ENCODE assay signal across 1 cellular context in genomic region chr11:76787911-76788596, GRCh38.
TF ChIP-seq lines count a peak whose summit lies in the region.

No MANE protein-coding gene starts in this region.

TF ChIP-seq in K562, 482 proteins besides CTCF, POLR2A, EP300 and RAD21 (continued from another document and continues in another):
- TF ChIP-seq ZNF518B (CRISPR knock-in tag; IDR thresholded peaks at IDR 0.05) (no peak), U2AF1 (optimal IDR thresholded peaks at IDR 0.05; ENCODE audit: low read depth, low read length) (no peak), NR0B1 (IDR thresholded peaks at IDR 0.05; ENCODE audit: partially characterized antibody) (no peak), SMAD3 (CRISPR knock-in tag; conservative IDR thresholded peaks at IDR 0.05) (no peak), KAT7 (CRISPR knock-in tag; IDR thresholded peaks at IDR 0.05; ENCODE audit: borderline replicate concordance) (no peak), RBM22 (IDR thresholded peaks at IDR 0.05; ENCODE audit: low read depth, low read length, poor library complexity, severe bottlenecking) (no peak), CHD2 (IDR thresholded peaks at IDR 0.05; ENCODE audit: low read depth, low read length) (no peak), MCM3 (IDR thresholded peaks at IDR 0.05) (no peak), KDM1A (IDR thresholded peaks at IDR 0.05) (peak; percentile 74 to 85; a peak in 3 of 4 replicates), SMARCC2 (IDR thresholded peaks at IDR 0.05; ENCODE audit: low read depth) (0 out of 2 replicates have a peak, but pooled peaks have one; percentile 29), ZNF830 (CRISPR knock-in tag; IDR thresholded peaks at IDR 0.05) (no peak), SMC3 (conservative IDR thresholded peaks at IDR 0.05; ENCODE audit: insufficient read depth, low read depth, low read length) (no peak), SNRNP70 (optimal IDR thresholded peaks at IDR 0.05; ENCODE audit: low read depth, low read length) (no peak), ZNF77 (CRISPR knock-in tag; IDR thresholded peaks at IDR 0.05) (no peak), TBP (optimal IDR thresholded peaks at IDR 0.05; ENCODE audit: low read depth, low read length) (peak; percentile 23), BHLHE40 (IDR thresholded peaks at IDR 0.05; ENCODE audit: low read length) (peak; percentile 7; the same call in 1 of the 2 replicates), NCOA4 (IDR thresholded peaks at IDR 0.05; ENCODE audit: partially characterized antibody) (no peak), ESRRA (IDR thresholded peaks at IDR 0.05; ENCODE audit: borderline replicate concordance, low read depth) (0 out of 2 replicates have a peak, but pooled peaks have one; percentile 7), TRIM28 (IDR thresholded peaks at IDR 0.05) (peak; percentile 78; the same call in 1 of the 2 replicates), ZMIZ1 (IDR thresholded peaks at IDR 0.05; ENCODE audit: low read depth in 2 of 2, low read length in 2 of 2) (no peak), GTF3C2 (IDR thresholded peaks at IDR 0.05; ENCODE audit: borderline replicate concordance, extremely low read depth, insufficient read length) (no peak), KAT8 (IDR thresholded peaks at IDR 0.05; ENCODE audit: low read depth) (no peak), SETDB1 (IDR thresholded peaks at IDR 0.05; ENCODE audit: low read length) (no peak), EHMT2 (IDR thresholded peaks at IDR 0.05) (no peak), ZNF592 (IDR thresholded peaks at IDR 0.05) (peak; percentile 33; the same call in 1 of the 2 replicates), NRF1 (conservative IDR thresholded peaks at IDR 0.05 in 1 of 2, IDR thresholded peaks at IDR 0.05 in 1 of 2) (no peak), SREBF2 (CRISPR knock-in tag; IDR thresholded peaks at IDR 0.05) (no peak), ERF (CRISPR knock-in tag; IDR thresholded peaks at IDR 0.05) (no peak), CAMTA2 (CRISPR knock-in tag; conservative IDR thresholded peaks at IDR 0.05) (no peak), POU5F1 (IDR thresholded peaks at IDR 0.05; ENCODE audit: borderline replicate concordance, low read depth, low read length, partially characterized antibody) (no peak)
- TF ChIP-seq, protein P1, sequence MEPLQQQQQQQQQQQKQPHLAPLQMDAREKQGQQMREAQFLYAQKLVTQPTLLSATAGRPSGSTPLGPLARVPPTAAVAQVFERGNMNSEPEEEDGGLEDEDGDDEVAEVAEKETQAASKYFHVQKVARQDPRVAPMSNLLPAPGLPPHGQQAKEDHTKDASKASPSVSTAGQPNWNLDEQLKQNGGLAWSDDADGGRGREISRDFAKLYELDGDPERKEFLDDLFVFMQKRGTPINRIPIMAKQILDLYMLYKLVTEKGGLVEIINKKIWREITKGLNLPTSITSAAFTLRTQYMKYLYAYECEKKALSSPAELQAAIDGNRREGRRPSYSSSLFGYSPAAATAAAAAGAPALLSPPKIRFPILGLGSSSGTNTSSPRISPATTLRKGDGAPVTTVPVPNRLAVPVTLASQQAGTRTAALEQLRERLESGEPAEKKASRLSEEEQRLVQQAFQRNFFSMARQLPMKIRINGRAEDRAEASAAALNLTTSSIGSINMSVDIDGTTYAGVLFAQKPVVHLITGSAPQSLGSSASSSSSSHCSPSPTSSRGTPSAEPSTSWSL (CRISPR knock-in tag; IDR thresholded peaks at IDR 0.05; ENCODE audit: borderline replicate concordance), result no peak
- TF ChIP-seq, protein P2, sequence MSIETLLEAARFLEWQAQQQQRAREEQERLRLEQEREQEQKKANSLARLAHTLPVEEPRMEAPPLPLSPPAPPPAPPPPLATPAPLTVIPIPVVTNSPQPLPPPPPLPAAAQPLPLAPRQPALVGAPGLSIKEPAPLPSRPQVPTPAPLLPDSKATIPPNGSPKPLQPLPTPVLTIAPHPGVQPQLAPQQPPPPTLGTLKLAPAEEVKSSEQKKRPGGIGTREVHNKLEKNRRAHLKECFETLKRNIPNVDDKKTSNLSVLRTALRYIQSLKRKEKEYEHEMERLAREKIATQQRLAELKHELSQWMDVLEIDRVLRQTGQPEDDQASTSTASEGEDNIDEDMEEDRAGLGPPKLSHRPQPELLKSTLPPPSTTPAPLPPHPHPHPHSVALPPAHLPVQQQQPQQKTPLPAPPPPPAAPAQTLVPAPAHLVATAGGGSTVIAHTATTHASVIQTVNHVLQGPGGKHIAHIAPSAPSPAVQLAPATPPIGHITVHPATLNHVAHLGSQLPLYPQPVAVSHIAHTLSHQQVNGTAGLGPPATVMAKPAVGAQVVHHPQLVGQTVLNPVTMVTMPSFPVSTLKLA (conservative IDR thresholded peaks at IDR 0.05), result 0 out of 4 replicates have a peak, but pooled peaks of 1 of the 2 experiments have one; percentile 28
- TF ChIP-seq, protein P3, sequence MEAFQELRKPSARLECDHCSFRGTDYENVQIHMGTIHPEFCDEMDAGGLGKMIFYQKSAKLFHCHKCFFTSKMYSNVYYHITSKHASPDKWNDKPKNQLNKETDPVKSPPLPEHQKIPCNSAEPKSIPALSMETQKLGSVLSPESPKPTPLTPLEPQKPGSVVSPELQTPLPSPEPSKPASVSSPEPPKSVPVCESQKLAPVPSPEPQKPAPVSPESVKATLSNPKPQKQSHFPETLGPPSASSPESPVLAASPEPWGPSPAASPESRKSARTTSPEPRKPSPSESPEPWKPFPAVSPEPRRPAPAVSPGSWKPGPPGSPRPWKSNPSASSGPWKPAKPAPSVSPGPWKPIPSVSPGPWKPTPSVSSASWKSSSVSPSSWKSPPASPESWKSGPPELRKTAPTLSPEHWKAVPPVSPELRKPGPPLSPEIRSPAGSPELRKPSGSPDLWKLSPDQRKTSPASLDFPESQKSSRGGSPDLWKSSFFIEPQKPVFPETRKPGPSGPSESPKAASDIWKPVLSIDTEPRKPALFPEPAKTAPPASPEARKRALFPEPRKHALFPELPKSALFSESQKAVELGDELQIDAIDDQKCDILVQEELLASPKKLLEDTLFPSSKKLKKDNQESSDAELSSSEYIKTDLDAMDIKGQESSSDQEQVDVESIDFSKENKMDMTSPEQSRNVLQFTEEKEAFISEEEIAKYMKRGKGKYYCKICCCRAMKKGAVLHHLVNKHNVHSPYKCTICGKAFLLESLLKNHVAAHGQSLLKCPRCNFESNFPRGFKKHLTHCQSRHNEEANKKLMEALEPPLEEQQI (IDR thresholded peaks at IDR 0.05), result no peak
- TF ChIP-seq, protein P4, sequence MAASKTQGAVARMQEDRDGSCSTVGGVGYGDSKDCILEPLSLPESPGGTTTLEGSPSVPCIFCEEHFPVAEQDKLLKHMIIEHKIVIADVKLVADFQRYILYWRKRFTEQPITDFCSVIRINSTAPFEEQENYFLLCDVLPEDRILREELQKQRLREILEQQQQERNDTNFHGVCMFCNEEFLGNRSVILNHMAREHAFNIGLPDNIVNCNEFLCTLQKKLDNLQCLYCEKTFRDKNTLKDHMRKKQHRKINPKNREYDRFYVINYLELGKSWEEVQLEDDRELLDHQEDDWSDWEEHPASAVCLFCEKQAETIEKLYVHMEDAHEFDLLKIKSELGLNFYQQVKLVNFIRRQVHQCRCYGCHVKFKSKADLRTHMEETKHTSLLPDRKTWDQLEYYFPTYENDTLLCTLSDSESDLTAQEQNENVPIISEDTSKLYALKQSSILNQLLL (CRISPR knock-in tag; IDR thresholded peaks at IDR 0.05; ENCODE audit: borderline replicate concordance), result no peak
